Comparison of ENCODE assay signal across 1 cellular context in the genomic region with DNA sequence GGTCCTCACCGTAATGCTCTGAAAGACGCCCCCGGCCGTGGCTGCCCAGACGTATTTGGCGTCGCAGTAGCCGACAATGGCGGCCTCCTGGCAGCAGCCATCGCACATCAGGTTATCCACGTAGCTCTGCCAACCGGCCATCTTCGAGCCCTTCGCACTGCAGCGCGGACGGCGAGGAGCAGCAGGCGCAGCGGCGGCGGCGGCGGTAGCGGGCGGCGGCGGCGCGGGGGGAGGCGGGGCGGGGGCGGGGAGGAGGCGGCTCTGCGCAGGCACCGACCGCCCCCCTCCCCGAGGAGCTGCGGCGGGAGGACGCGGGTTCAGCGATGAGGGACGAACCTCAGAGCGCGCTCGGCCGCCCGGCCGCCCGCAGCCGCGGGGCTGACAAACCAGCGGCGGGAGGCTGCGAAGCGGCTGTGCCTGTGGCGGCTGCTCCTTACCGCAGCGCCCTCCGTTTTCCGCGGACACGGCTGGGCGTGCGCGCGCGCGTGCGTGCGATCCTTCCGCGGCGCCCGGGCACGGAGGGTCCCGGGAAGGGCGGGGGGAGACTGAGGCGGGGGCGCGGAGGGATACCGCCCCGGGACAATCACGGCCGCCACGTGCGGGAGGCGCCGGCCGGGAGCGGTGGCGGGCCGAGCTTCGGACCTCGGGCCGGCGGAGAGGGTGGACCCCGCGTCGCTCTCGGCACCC.
TF ChIP-seq lines count a peak whose summit lies in the region.

Gene PFN2, minus strand, starts transcription at position 180 of the 687 bp plus-strand sequence. Its CDS starts 39 bp downstream, at position 141.

TF ChIP-seq in HepG2, 621 proteins besides CTCF, POLR2A, EP300 and RAD21 (continued from another document and continues in another):
- TF ChIP-seq GRHL1 (CRISPR knock-in tag; conservative IDR thresholded peaks at IDR 0.05) (no peak), ZNF335 (CRISPR knock-in tag; IDR thresholded peaks at IDR 0.05) (no peak), EZH2 (conservative IDR thresholded peaks at IDR 0.05; ENCODE audit: low read depth, low read length) (no peak), ZNF3 (CRISPR knock-in tag; IDR thresholded peaks at IDR 0.05) (no peak), KDM6A (CRISPR knock-in tag; IDR thresholded peaks at IDR 0.05; ENCODE audit: low read depth) (no peak), IKZF1 (IDR thresholded peaks at IDR 0.05) (no peak), ZBTB49 (CRISPR knock-in tag; IDR thresholded peaks at IDR 0.05; ENCODE audit: borderline replicate concordance) (no peak), ZNF282 (IDR thresholded peaks at IDR 0.05; ENCODE audit: partially characterized antibody) (no peak), PAX8 (CRISPR knock-in tag; IDR thresholded peaks at IDR 0.05; ENCODE audit: borderline replicate concordance) (peak; percentile 74; the same call in 1 of the 2 replicates), ZNF143 (CRISPR knock-in tag; IDR thresholded peaks at IDR 0.05) (no peak), HDAC1 (CRISPR knock-in tag; IDR thresholded peaks at IDR 0.05) (peak; percentile 82), ZNF572 (CRISPR knock-in tag; IDR thresholded peaks at IDR 0.05) (no peak), MXI1 (IDR thresholded peaks at IDR 0.05; ENCODE audit: borderline replicate concordance, low read depth, low read length) (peak; percentile 59; the same call in 2 of the 3 replicates), DZIP1 (CRISPR knock-in tag; IDR thresholded peaks at IDR 0.05) (no peak; the same call in 1 of the 2 replicates), ZNF691 (CRISPR knock-in tag; IDR thresholded peaks at IDR 0.05; ENCODE audit: borderline replicate concordance, low read depth) (no peak; the same call in none of the 2 replicates), ZNF331 (CRISPR knock-in tag; IDR thresholded peaks at IDR 0.05) (peak; percentile 63; the same call in 1 of the 2 replicates), ZNF619 (CRISPR knock-in tag; IDR thresholded peaks at IDR 0.05) (no peak), MIER3 (CRISPR knock-in tag; IDR thresholded peaks at IDR 0.05; ENCODE audit: borderline replicate concordance) (no peak; the same call in 1 of the 2 replicates), MYC (CRISPR knock-in tag; IDR thresholded peaks at IDR 0.05; ENCODE audit: borderline replicate concordance) (peak; percentile 98), ZNF598 (CRISPR knock-in tag; IDR thresholded peaks at IDR 0.05; ENCODE audit: borderline replicate concordance) (no peak), YEATS2 (CRISPR knock-in tag; IDR thresholded peaks at IDR 0.05; ENCODE audit: borderline replicate concordance) (peak; percentile 43; the same call in 1 of the 2 replicates), CREBL2 (CRISPR knock-in tag; IDR thresholded peaks at IDR 0.05; ENCODE audit: borderline replicate concordance) (no peak; the same call in 1 of the 2 replicates), ZFAT (CRISPR knock-in tag; conservative IDR thresholded peaks at IDR 0.05) (no peak), MEF2D (CRISPR knock-in tag; IDR thresholded peaks at IDR 0.05) (no peak), ZNF224 (CRISPR knock-in tag; IDR thresholded peaks at IDR 0.05) (no peak), ZNF207 (IDR thresholded peaks at IDR 0.05; ENCODE audit: borderline replicate concordance) (no peak), RFXANK (CRISPR knock-in tag; IDR thresholded peaks at IDR 0.05) (no peak), PLSCR1 (CRISPR knock-in tag; IDR thresholded peaks at IDR 0.05; ENCODE audit: borderline replicate concordance) (no peak), NFRKB (IDR thresholded peaks at IDR 0.05) (no peak), NR1H2 (CRISPR knock-in tag; IDR thresholded peaks at IDR 0.05; ENCODE audit: borderline replicate concordance, low read depth) (peak; percentile 59; the same call in 1 of the 2 replicates), NCOA1 (CRISPR knock-in tag; IDR thresholded peaks at IDR 0.05) (no peak), ZBTB21 (CRISPR knock-in tag; IDR thresholded peaks at IDR 0.05) (no peak), ZEB1 (IDR thresholded peaks at IDR 0.05; ENCODE audit: insufficient replicate concordance, low read depth) (no peak), MIER2 (CRISPR knock-in tag; IDR thresholded peaks at IDR 0.05) (no peak), ZNF317 (CRISPR knock-in tag; IDR thresholded peaks at IDR 0.05) (no peak), ZNF484 (CRISPR knock-in tag; IDR thresholded peaks at IDR 0.05; ENCODE audit: borderline replicate concordance, low read depth) (no peak)
- TF ChIP-seq, protein P1, sequence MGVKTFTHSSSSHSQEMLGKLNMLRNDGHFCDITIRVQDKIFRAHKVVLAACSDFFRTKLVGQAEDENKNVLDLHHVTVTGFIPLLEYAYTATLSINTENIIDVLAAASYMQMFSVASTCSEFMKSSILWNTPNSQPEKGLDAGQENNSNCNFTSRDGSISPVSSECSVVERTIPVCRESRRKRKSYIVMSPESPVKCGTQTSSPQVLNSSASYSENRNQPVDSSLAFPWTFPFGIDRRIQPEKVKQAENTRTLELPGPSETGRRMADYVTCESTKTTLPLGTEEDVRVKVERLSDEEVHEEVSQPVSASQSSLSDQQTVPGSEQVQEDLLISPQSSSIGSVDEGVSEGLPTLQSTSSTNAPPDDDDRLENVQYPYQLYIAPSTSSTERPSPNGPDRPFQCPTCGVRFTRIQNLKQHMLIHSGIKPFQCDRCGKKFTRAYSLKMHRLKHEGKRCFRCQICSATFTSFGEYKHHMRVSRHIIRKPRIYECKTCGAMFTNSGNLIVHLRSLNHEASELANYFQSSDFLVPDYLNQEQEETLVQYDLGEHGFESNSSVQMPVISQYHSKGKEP (CRISPR knock-in tag; IDR thresholded peaks at IDR 0.05) = 0 out of 2 replicates have a peak, but pooled peaks have one; percentile 66
- TF ChIP-seq, protein P2, sequence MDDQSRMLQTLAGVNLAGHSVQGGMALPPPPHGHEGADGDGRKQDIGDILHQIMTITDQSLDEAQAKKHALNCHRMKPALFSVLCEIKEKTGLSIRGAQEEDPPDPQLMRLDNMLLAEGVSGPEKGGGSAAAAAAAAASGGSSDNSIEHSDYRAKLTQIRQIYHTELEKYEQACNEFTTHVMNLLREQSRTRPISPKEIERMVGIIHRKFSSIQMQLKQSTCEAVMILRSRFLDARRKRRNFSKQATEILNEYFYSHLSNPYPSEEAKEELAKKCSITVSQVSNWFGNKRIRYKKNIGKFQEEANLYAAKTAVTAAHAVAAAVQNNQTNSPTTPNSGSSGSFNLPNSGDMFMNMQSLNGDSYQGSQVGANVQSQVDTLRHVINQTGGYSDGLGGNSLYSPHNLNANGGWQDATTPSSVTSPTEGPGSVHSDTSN (CRISPR knock-in tag; IDR thresholded peaks at IDR 0.05; ENCODE audit: borderline replicate concordance) = peak; percentile 58; the same call in 1 of the 2 replicates
- TF ChIP-seq, protein P3, sequence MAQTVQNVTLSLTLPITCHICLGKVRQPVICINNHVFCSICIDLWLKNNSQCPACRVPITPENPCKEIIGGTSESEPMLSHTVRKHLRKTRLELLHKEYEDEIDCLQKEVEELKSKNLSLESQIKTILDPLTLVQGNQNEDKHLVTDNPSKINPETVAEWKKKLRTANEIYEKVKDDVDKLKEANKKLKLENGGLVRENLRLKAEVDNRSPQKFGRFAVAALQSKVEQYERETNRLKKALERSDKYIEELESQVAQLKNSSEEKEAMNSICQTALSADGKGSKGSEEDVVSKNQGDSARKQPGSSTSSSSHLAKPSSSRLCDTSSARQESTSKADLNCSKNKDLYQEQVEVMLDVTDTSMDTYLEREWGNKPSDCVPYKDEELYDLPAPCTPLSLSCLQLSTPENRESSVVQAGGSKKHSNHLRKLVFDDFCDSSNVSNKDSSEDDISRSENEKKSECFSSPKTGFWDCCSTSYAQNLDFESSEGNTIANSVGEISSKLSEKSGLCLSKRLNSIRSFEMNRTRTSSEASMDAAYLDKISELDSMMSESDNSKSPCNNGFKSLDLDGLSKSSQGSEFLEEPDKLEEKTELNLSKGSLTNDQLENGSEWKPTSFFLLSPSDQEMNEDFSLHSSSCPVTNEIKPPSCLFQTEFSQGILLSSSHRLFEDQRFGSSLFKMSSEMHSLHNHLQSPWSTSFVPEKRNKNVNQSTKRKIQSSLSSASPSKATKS (CRISPR knock-in tag; IDR thresholded peaks at IDR 0.05) = no peak; the same call in 1 of the 2 replicates
